ENCODE assay signal across 12 cellular contexts in genomic region chr12:57550628-57551549, GRCh38. TPM values are rescaled to one million over a fixed set of nuclear protein-coding genes. Genes with fewer than 3 reads are reported as not detected.
A peak's percentile ranks its signal among the peaks of the same experiment; 100 is the strongest.
DNase-seq lines count a peak whose midpoint lies in the region; ATAC-seq and TF ChIP-seq lines count a peak whose summit lies in the region.
"Had no signal": no experiment of that assay in that cellular context is flagged by ENCODE, and none has a peak within 500 bp of the region (broad histone marks: within the 10 kb centered on the region; RNA-seq: fewer than 3 reads in every experiment).

No MANE protein-coding gene starts in this region.

- WGBS in mesodermal cell (ENCODE audit: insufficient coverage in 2 of 2), 2 experiments = 22 to 35% methylated on average over 4 of the region's 8 CpGs

- no peak overlapping the region for H2AFZ ChIP-seq in ACC112 (ENCODE audit: low read length, unreplicated experiment)

- H3K27ac ChIP-seq in ACC112 (ENCODE audit: low read depth, low read length) (no peak overlapping the region), mesodermal cell (ENCODE audit: low read depth, low read length, severe bottlenecking) (no peak overlapping the region)
- H3K27ac ChIP-seq: epithelial cell of prostate, thyroid gland had no signal

- no peaks in the 10 kb centered on the region for H3K9me3 Mint-ChIP-seq in brain

- H3K4me1 ChIP-seq in ACC112 (ENCODE audit: control insufficient read depth, insufficient read depth, low read length, unreplicated experiment) = peaks cover 16% of the 10 kb centered on the region
- peaks cover 20% of the 10 kb centered on the region for H3K4me1 ChIP-seq in mesodermal cell (ENCODE audit: control insufficient read depth, insufficient read depth, low read length, poor library complexity, severe bottlenecking)

- DNase-seq in HFF-Myc (ENCODE audit: extremely low read depth, low read depth) (no peak), KG1 (lab: John Stamatoyannopoulos, UW) (no peak), DMS153 treated with DMSO at 0.1 percent for 48 hours (lab: John Stamatoyannopoulos, UW; ENCODE audit: unreplicated experiment) (no peak)
- DNase-seq: Calu3, NCI-H2107 had no signal

- peak overlapping the region; percentile 89 to 95 (median 93) for H3K4me3 Mint-ChIP-seq in brain

- peak overlapping the region; percentile 78 for H3K4me3 ChIP-seq in ACC112 (ENCODE audit: low read depth, low read length)
- H3K4me3 ChIP-seq in HFF-Myc (replicated peaks; ENCODE audit: low read depth, low read length) = peak overlapping the region; percentile 52
- peak overlapping the region; percentile 43 for H3K4me3 ChIP-seq in mesodermal cell (ENCODE audit: extremely low read depth, insufficient read depth, low read length, poor library complexity, severe bottlenecking)

- peaks cover 11% of the 10 kb centered on the region for H3K79me2 ChIP-seq in ACC112 (ENCODE audit: control insufficient read depth, insufficient read depth, low read length, unreplicated experiment)

- peaks cover 72% of the 10 kb centered on the region for H3K4me1 Mint-ChIP-seq in brain

- TF ChIP-seq CTCF in HFF-Myc (IDR thresholded peaks at IDR 0.05; ENCODE audit: low read depth, low read length, missing control alignments) = no peak
- TF ChIP-seq CTCF in brain (conservative IDR thresholded peaks at IDR 0.05) = no peak

- peaks cover 8% of the 10 kb centered on the region; the same call in 1 of the 2 replicates for H3K27me3 ChIP-seq in ACC112 (ENCODE audit: insufficient read depth, low read length)
- H3K27me3 ChIP-seq: thyroid gland had no signal

- peaks cover 5% of the 10 kb centered on the region for H3K36me3 Mint-ChIP-seq in brain

- H3K27me3 Mint-ChIP-seq in brain = peaks cover 25% of the 10 kb centered on the region

- H3K9me3 ChIP-seq in mesodermal cell (ENCODE audit: control insufficient read depth, low read length) = no peaks in the 10 kb centered on the region
- H3K9me3 ChIP-seq: thyroid gland had no signal

- H3K36me3 ChIP-seq in ACC112 (ENCODE audit: insufficient read depth, low read length) (no peaks in the 10 kb centered on the region), mesodermal cell (ENCODE audit: control insufficient read depth, insufficient read depth, low read length) (peaks cover under 1% of the 10 kb centered on the region)
- H3K36me3 ChIP-seq: thyroid gland had no signal

- H3K27ac Mint-ChIP-seq in brain = peak overlapping the region; percentile 82 to 96 (median 91)

- ATAC-seq in GM18861 (IDR thresholded peaks at IDR 0.05; ENCODE audit: unreplicated experiment) (no peak), GM21360 (IDR thresholded peaks at IDR 0.05; ENCODE audit: unreplicated experiment) (no peak)

RNA-seq across cellular contexts. Expression of gene KIF5A, which starts 1.0 kb away (rescaled TPM):
- polyA plus RNA-seq in brain (ENCODE audit: insufficient read depth, low read depth, low replicate concordance) = 127 TPM
- polyA plus RNA-seq in mesodermal cell (2013, experiment 1 of 2) = 2.1 TPM
- polyA plus RNA-seq in mesodermal cell (2013, experiment 2 of 2) = 2.4 TPM

RNA-seq across cellular contexts. Expression of gene DCTN2, which starts 3.9 kb away (rescaled TPM):
- 370 TPM for polyA plus RNA-seq in brain (ENCODE audit: insufficient read depth, low read depth, low replicate concordance)
- polyA plus RNA-seq in mesodermal cell (2013, experiment 1 of 2) = 168 TPM
- polyA plus RNA-seq in mesodermal cell (2013, experiment 2 of 2) = 169 TPM

RNA-seq across cellular contexts. Expression of gene MBD6, which starts 28.3 kb away (rescaled TPM):
- 45.2 TPM for polyA plus RNA-seq in brain (ENCODE audit: insufficient read depth, low read depth, low replicate concordance)
- 32.0 TPM for polyA plus RNA-seq in mesodermal cell (2013, experiment 1 of 2)
- polyA plus RNA-seq in mesodermal cell (2013, experiment 2 of 2) = 28.0 TPM

RNA-seq across cellular contexts. Expression of gene DDIT3, which starts 30.6 kb away (rescaled TPM):
- 24.9 TPM for polyA plus RNA-seq in brain (ENCODE audit: insufficient read depth, low read depth, low replicate concordance)
- polyA plus RNA-seq in mesodermal cell (2013, experiment 1 of 2) = 18.5 TPM
- polyA plus RNA-seq in mesodermal cell (2013, experiment 2 of 2) = 16.4 TPM

RNA-seq across cellular contexts. Expression of gene PIP4K2C, which starts 40.1 kb away (rescaled TPM):
- 43.7 TPM for polyA plus RNA-seq in brain (ENCODE audit: insufficient read depth, low read depth, low replicate concordance)
- 17.0 TPM for polyA plus RNA-seq in mesodermal cell (2013, experiment 1 of 2)
- 12.5 TPM for polyA plus RNA-seq in mesodermal cell (2013, experiment 2 of 2)
